ENCODE assay signal across 17 cellular contexts in the genomic region with DNA sequence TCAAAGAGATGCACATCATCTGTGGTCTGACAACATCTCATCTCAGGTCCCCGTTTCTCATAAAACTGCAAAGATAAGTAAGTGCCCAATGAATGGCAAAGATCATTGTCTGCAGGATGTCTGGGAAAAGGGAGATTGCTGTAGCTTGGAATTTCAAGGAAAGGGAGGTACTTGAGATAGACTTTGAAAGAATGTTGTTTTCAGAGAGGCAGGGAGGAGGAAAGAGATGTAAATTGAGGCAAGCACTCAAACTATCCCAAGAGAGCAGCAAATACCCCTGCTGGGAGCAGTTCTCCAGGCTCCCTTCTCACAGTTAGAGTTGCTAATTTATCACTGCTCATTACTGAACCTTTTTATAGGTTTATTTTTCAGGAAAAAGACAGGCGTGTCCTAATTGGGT.
"Had no signal": no experiment of that assay in that cellular context is flagged by ENCODE, and none has a peak within 500 bp of the region (broad histone marks: within the 10 kb centered on the region; RNA-seq: fewer than 3 reads in every experiment).

No MANE protein-coding gene starts in this region.

- H3K9ac ChIP-seq: SK-N-SH had no signal

- H3K9me3 Mint-ChIP-seq: activated naive CD4-positive, alpha-beta T cell treated with anti-CD3 and anti-CD28 coated beads, Interleukin-2, amount 50 U/mL, for 24 hours; activated T-helper 2 cell treated with anti-CD3 and anti-CD28 coated beads, Interferon-gamma antibody, Interleukin-2, Interleukin-4, amounts not matched to agents 10 μg/mL and 5 μg/mL and 100 μg/mL, durations not matched to agents 14 hours and 24 hours and 36 hours; naive B cell; stimulated activated memory B cell treated with anti-CD40 and anti-IgM and Interleukin-4, amounts not matched to agents 10 μg/mL and 1 μg/mL and 100 μg/mL, for 72 hours; type B pancreatic cell had no signal

- H3K27ac ChIP-seq: prostate gland, VCaP had no signal

- H3K9me2 ChIP-seq: SK-N-SH had no signal

- H3K27ac Mint-ChIP-seq: activated naive CD4-positive, alpha-beta T cell treated with anti-CD3 and anti-CD28 coated beads, Interleukin-2, amount 50 U/mL, for 24 hours; activated T-helper 2 cell treated with anti-CD3 and anti-CD28 coated beads, Interferon-gamma antibody, Interleukin-2, Interleukin-4, amounts not matched to agents 10 μg/mL and 5 μg/mL and 100 μg/mL, durations not matched to agents 14 hours and 24 hours and 36 hours; brain; naive B cell; stimulated activated memory B cell treated with anti-CD40 and anti-IgM and Interleukin-4, amounts not matched to agents 10 μg/mL and 1 μg/mL and 100 μg/mL, for 72 hours; type B pancreatic cell had no signal

- H3K36me3 Mint-ChIP-seq: activated naive CD4-positive, alpha-beta T cell treated with anti-CD3 and anti-CD28 coated beads, Interleukin-2, amount 50 U/mL, for 24 hours; brain; naive B cell; stimulated activated memory B cell treated with anti-CD40 and anti-IgM and Interleukin-4, amounts not matched to agents 10 μg/mL and 1 μg/mL and 100 μg/mL, for 72 hours; type B pancreatic cell had no signal

- H3K9me3 ChIP-seq: prostate gland, SK-N-SH had no signal

- ATAC-seq: stimulated activated memory B cell treated with anti-CD40 and anti-IgM and Interleukin-4, amounts not matched to agents 10 μg/mL and 1 μg/mL and 100 μg/mL, for 72 hours had no signal

- H3K4me2 ChIP-seq: SK-N-SH had no signal

- H3K4me3 ChIP-seq: prostate gland had no signal

- H3K4me3 Mint-ChIP-seq: activated naive CD4-positive, alpha-beta T cell treated with anti-CD3 and anti-CD28 coated beads, Interleukin-2, amount 50 U/mL, for 24 hours; brain; naive B cell; stimulated activated memory B cell treated with anti-CD40 and anti-IgM and Interleukin-4, amounts not matched to agents 10 μg/mL and 1 μg/mL and 100 μg/mL, for 72 hours; type B pancreatic cell had no signal

- DNase-seq: activated CD4-positive, alpha-beta T cell treated with anti-CD3 and anti-CD28 coated beads for 4 hours; activated T-cell treated with anti-CD3 and anti-CD28 coated beads for 4 hours; effector memory CD4-positive, alpha-beta T cell; erythroblast; hypothalamus; midbrain; naive B cell; occipital lobe; SK-N-SH; T-helper 1 cell had no signal

- H3K4me1 ChIP-seq: prostate gland had no signal

- H3K36me3 ChIP-seq: prostate gland had no signal

- H3K27me3 Mint-ChIP-seq: brain, naive B cell, type B pancreatic cell had no signal

- H3K4me1 Mint-ChIP-seq: activated naive CD4-positive, alpha-beta T cell treated with anti-CD3 and anti-CD28 coated beads, Interleukin-2, amount 50 U/mL, for 24 hours had no signal
